In genomic region chr7:75868153-75868552, GRCh38 we compare ENCODE assay signal across 23 cellular contexts. TPM values are rescaled to one million over a fixed set of nuclear protein-coding genes. Genes with fewer than 3 reads are reported as not detected.
"Had no signal": no experiment of that assay in that cellular context is flagged by ENCODE, and none has a peak within 500 bp of the region (broad histone marks: within the 10 kb centered on the region; RNA-seq: fewer than 3 reads in every experiment).

No MANE protein-coding gene starts in this region.

- FAIRE-seq: RCC 7860 had no signal

- H3K4me2 ChIP-seq: SK-N-SH had no signal

- H3K9me3 ChIP-seq: SK-N-SH had no signal

- DNase-seq: Kasumi-1, KG1, MM.1S, NCI-H1092 treated with DMSO at 0.1 percent for 48 hours, NCI-H1436, NCI-H187, NCI-H2029, NCI-H2081 treated with DMSO at 0.1 percent for 48 hours, NCI-H2171, NCI-H226, NCI-H446, NCI-H510A, NCI-H524 treated with DMSO at 0.1 percent for 48 hours, NCI-H69, NCI-H774, RPMI8226, SHP77, SK-N-SH, SW 1271 had no signal

- H3K9ac ChIP-seq: SK-N-SH had no signal

RNA-seq across cellular contexts. Expression of gene CCL24, which starts 54.5 kb away (rescaled TPM):
- total RNA-seq: HT1080, M059J, SK-MEL-5 had no signal
- polyA plus RNA-seq: SK-N-SH had no signal
